Comparison of ENCODE assay signal across 8 cellular contexts in genomic region chr1:151346769-151347522, GRCh38. TPM values are rescaled to one million over a fixed set of nuclear protein-coding genes. Genes with fewer than 3 reads are reported as not detected.
DNase-seq lines count a peak whose midpoint lies in the region; ATAC-seq and TF ChIP-seq lines count a peak whose summit lies in the region.

Gene RFX5, minus strand, starts transcription at chr1:151347252. Its CDS starts 932 bp downstream, at chr1:151346320.

- peak; percentile 93 for ATAC-seq in HG02571 (IDR thresholded peaks at IDR 0.05; ENCODE audit: unreplicated experiment)

- peaks cover 7% of the 10 kb centered on the region for H3K79me2 ChIP-seq in SK-N-SH (ENCODE audit: insufficient read depth)

- H3K9ac ChIP-seq in SK-N-SH = peak within 1 kb of the TSS; percentile 80

- H3K4me1 ChIP-seq in SK-N-SH (ENCODE audit: control insufficient read depth in 1 of 2, insufficient read depth in 2 of 2, low read depth in 1 of 2, low read length in 1 of 2) = peaks cover 8 to 13% of the 10 kb centered on the region in 2 experiments; a peak in 2 of 4 replicates

- H3K9me2 ChIP-seq in SK-N-SH = no peaks in the 10 kb centered on the region

- no peak for TF ChIP-seq CTCF in SK-N-SH (IDR thresholded peaks at IDR 0.05)

- H3F3A ChIP-seq in SK-N-SH (replicated peaks; ENCODE audit: insufficient read depth) = no peaks in the 10 kb centered on the region

- H3K36me3 ChIP-seq in SK-N-SH (replicated peaks in 1 of 2; ENCODE audit: control insufficient read depth in 1 of 2, insufficient read depth in 2 of 2, low read length in 1 of 2) = peaks cover 6 to 31% of the 10 kb centered on the region in 2 experiments

- H2AFZ ChIP-seq in SK-N-SH (ENCODE audit: low read depth) = peak within 1 kb of the TSS; percentile 85

- WGBS in SK-N-SH (ENCODE audit: low lambda C conversion rate) = 1% methylated on average over 38 of the region's 38 CpGs

- TF ChIP-seq RAD21 in SK-N-SH (IDR thresholded peaks at IDR 0.05; ENCODE audit: low read length) = no peak

- no peaks in the 10 kb centered on the region for H3K9me3 ChIP-seq in SK-N-SH

- H3K4me3 ChIP-seq in SK-N-SH (ENCODE audit: low read depth in 2 of 2, low read length in 1 of 2) = peak within 1 kb of the TSS; percentile 70 to 71

- CTCF ChIA-PET in SK-N-SH (lab: Yijun Ruan, JAX) = interaction anchor here (0.8 kb wide), 1 partner anchor 45 kb away, joined by 3 read pairs; no protein-coding TSS in a partner anchor

- TF ChIP-seq EP300 in SK-N-SH (IDR thresholded peaks at IDR 0.05; ENCODE audit: borderline replicate concordance in 1 of 2, low read depth in 1 of 2, low read length in 1 of 2) = 0 out of 4 replicates have a peak, but pooled peaks of 1 of the 2 experiments have one; percentile 8

- DNase-seq in GM04504 (ENCODE audit: low read depth) = peak; percentile 87
- DNase-seq in NCI-H1048 (lab: John Stamatoyannopoulos, UW) = peak; percentile 98
- peak; percentile 90 for DNase-seq in SK-N-SH
- peak; percentile 92 for DNase-seq in activated naive CD4-positive, alpha-beta T cell treated with anti-CD3 and anti-CD28 coated beads, Interleukin-2, amount 50 U/mL, for 16 hours
- peak; percentile 97 for DNase-seq in germinal center (ENCODE audit: low spot score)
- peak; percentile 95 for DNase-seq in non-pigmented ciliary epithelial cell (ENCODE audit: low read depth)
- peak; percentile 96 for DNase-seq in superior temporal gyrus (ENCODE audit: extremely low spot score)

- peak within 1 kb of the TSS; percentile 83 to 99 for H3K27ac ChIP-seq in SK-N-SH (ENCODE audit: low read depth in 2 of 2, low read length in 1 of 2)

- POLR2A ChIA-PET in SK-N-SH (lab: Yijun Ruan, JAX) = interaction anchor here (0.7 to 1.2 kb wide), 3 partner anchors 52 to 92 kb away, joined by 3 to 5 read pairs (median 4); partner anchors contain the start of genes PSMB4 and PSMD4

- peak within 1 kb of the TSS; percentile 80 for H3K4me2 ChIP-seq in SK-N-SH

- H4K20me1 ChIP-seq in SK-N-SH (ENCODE audit: insufficient read depth) = no peaks in the 10 kb centered on the region

- H3K27me3 ChIP-seq in SK-N-SH (ENCODE audit: insufficient read depth) = no peaks in the 10 kb centered on the region

TF ChIP-seq in SK-N-SH, 30 proteins besides CTCF, POLR2A, EP300 and RAD21:
- TF ChIP-seq MXI1 (IDR thresholded peaks at IDR 0.05; ENCODE audit: low read depth, low read length) (peak; percentile 86), RFX5 (IDR thresholded peaks at IDR 0.05; ENCODE audit: low read length) (peak; percentile 98), REST (IDR thresholded peaks at IDR 0.05; ENCODE audit: low read depth, low read length) (0 out of 2 replicates have a peak, but pooled peaks have one; percentile 50), GABPA (IDR thresholded peaks at IDR 0.05; ENCODE audit: low read depth) (peak; percentile 41), SIN3A (IDR thresholded peaks at IDR 0.05; ENCODE audit: borderline replicate concordance, low read depth, low read length) (no peak; the same call in 1 of the 2 replicates), IRF3 (IDR thresholded peaks at IDR 0.05; ENCODE audit: low read depth, low read length) (no peak), MAX (IDR thresholded peaks at IDR 0.05; ENCODE audit: low read depth) (peak; percentile 80), RXRA (IDR thresholded peaks at IDR 0.05; ENCODE audit: borderline replicate concordance, low read depth) (no peak; the same call in 1 of the 2 replicates), USF2 (IDR thresholded peaks at IDR 0.05; ENCODE audit: borderline replicate concordance, low read depth, low read length) (no peak), USF1 (IDR thresholded peaks at IDR 0.05; ENCODE audit: borderline replicate concordance, low read depth) (no peak), NRF1 (IDR thresholded peaks at IDR 0.05; ENCODE audit: low read depth, low read length) (0 out of 2 replicates have a peak, but pooled peaks have one; percentile 9), EZH2phosphoT487 (IDR thresholded peaks at IDR 0.05; ENCODE audit: borderline replicate concordance, low read depth) (no peak), CHD2 (IDR thresholded peaks at IDR 0.05; ENCODE audit: low read length, partially characterized antibody) (peak; percentile 95), TAF1 (IDR thresholded peaks at IDR 0.05; ENCODE audit: borderline replicate concordance, low read depth, low read length) (no peak), FOXJ3 (CRISPR knock-in tag; IDR thresholded peaks at IDR 0.05) (no peak), SMC3 (IDR thresholded peaks at IDR 0.05; ENCODE audit: low read depth, low read length) (no peak), RCOR1 (IDR thresholded peaks at IDR 0.05; ENCODE audit: low read length) (0 out of 2 replicates have a peak, but pooled peaks have one; percentile 8)

RNA-seq across cellular contexts. Expression of gene RFX5, which starts in this region (rescaled TPM):
- polyA plus RNA-seq in SK-N-SH (2012; rRNA removed) = 29.1 and 49.0 TPM in 2 replicates
- polyA plus RNA-seq in SK-N-SH (2012; cell fraction: cytosol; rRNA removed) = 31.1 and 32.7 TPM in 2 replicates
- polyA plus RNA-seq in SK-N-SH (2012; cell fraction: nucleus; rRNA removed) = 70.3 and 111 TPM in 2 replicates

Comparison
In these comparisons a context has a peak if more than half of its experiments do, and no peak if none do; other contexts are left out.
1. Peak in every context shown above with its lines: DNase-seq, ATAC-seq, H3K4me3 ChIP-seq and H3K27ac ChIP-seq.